Comparison of ENCODE assay signal across 28 cellular contexts in the genomic region with DNA sequence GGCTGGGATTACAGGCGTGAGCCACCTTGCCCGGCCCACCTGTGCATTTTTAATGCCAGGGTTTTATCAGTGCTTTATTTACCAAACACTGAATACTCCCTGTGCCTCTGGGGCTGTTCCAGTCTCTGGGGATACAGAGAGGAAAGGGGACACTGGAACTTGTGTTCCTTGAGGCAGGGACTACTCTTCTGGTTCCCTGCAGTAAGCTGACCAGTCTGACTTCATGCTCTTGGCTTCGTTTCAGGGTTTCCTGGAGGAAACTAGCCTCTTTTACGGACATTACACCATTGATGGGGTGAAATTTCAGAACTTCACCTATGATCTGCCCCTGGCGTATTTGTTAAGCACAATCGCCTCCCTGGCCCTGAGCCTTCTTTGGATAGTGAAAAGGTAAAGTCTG. TPM values are rescaled to one million over a fixed set of nuclear protein-coding genes. Genes with fewer than 3 reads are reported as not detected.
"Had no signal": no experiment of that assay in that cellular context is flagged by ENCODE, and none has a peak within 500 bp of the region (broad histone marks: within the 10 kb centered on the region; RNA-seq: fewer than 3 reads in every experiment).

No MANE protein-coding gene starts in this region.

- H3K4me3 ChIP-seq: K562, SJCRH30 had no signal

- DNase-seq: activated CD4-positive, alpha-beta memory T cell treated with anti-CD3 and anti-CD28 coated beads, Interleukin-2, amount 10 ng/mL, durations not matched to agents 7 days and 5 days; activated CD4-positive, alpha-beta T cell treated with anti-CD3 and anti-CD28 coated beads for 36 hours; activated CD4-positive, alpha-beta T cell treated with anti-CD3 and anti-CD28 coated beads, Interleukin-2, amount 50 U/mL, for 1 hour; activated gamma-delta T cell; activated naive CD4-positive, alpha-beta T cell treated with anti-CD3 and anti-CD28 coated beads for 36 hours; activated T-cell treated with anti-CD3 and anti-CD28 coated beads for 4 hours; activated T-cell treated with anti-CD3 and anti-CD28 coated beads, Interleukin-2, amount 50 U/mL, for 48 hours; amygdala; Karpas-422; MM.1S; NCI-H1105; NCI-H1436; NCI-H1694 treated with DMSO at 0.1 percent for 48 hours; NCI-H2029 treated with DMSO at 0.1 percent for 48 hours; NCI-H510A treated with DMSO at 0.1 percent for 48 hours; NCI-H69; NK-92 treated with Interleukin-12 subunit alpha and Interleukin-12 subunit beta, amount 100 ng/mL, for 24 hours; OCI-M1; Right ventricle myocardium superior; RPMI8226; SJCRH30; SK-N-SH; T-helper 1 cell; WERI-Rb-1 had no signal

- ATAC-seq: activated CD4-positive, alpha-beta T cell treated with anti-CD3 and anti-CD28 coated beads for 36 hours; activated T-helper 17 cell treated with anti-CD3 and anti-CD28 coated beads, Interleukin-2, amount 50 U/mL, for 72 hours; K562; Panc1 had no signal

- H3K9me3 ChIP-seq: SJCRH30, SK-N-SH had no signal

- H3K27me3 ChIP-seq: SJCRH30 had no signal

- H3K27ac ChIP-seq: SJCRH30, WERI-Rb-1 had no signal

- H3K4me1 ChIP-seq: SJCRH30 had no signal

- H3K36me3 ChIP-seq: SJCRH30, WERI-Rb-1 had no signal

RNA-seq across cellular contexts. Expression of a gene that starts 46.2 kb away (rescaled TPM):
- total RNA-seq: activated CD4-positive, alpha-beta memory T cell treated with anti-CD3 and anti-CD28 coated beads, Interleukin-2, amount 10 ng/mL, durations not matched to agents 7 days and 5 days; activated CD4-positive, alpha-beta T cell treated with anti-CD3 and anti-CD28 coated beads for 36 hours; activated CD8-positive, alpha-beta memory T cell treated with anti-CD3 and anti-CD28 coated beads for 36 hours; activated naive CD4-positive, alpha-beta T cell treated with anti-CD3 and anti-CD28 coated beads for 36 hours; activated T-helper 17 cell treated with anti-CD3 and anti-CD28 coated beads, Interleukin-2, amount 50 U/mL, for 72 hours had no signal
